In the genomic region with DNA sequence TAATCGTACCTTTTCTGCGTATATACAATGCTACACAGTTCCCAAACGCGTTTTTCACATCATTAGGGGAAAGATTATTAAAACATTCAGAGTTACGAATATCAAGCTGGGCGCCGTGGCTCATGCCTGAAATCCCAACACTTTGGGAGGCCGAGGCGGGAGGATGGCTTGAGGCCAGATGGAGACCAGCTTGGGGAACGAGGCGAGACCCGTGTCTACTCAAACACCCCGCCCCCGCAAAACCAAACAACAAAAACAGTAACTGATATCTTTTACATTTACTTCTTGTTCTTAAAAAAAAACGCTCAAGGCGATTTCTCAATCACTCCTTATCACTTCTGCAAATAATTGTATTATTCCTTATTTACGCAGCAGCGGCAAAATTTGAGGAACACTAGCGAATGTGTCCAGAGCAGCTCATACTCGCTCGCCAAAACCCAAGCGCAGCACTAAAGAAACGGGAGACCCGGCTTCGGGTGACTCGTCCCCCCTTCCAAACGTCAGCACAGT, we compare ENCODE assay signal across 9 cellular contexts. TPM values are rescaled to one million over a fixed set of nuclear protein-coding genes. Genes with fewer than 3 reads are reported as not detected.
DNase-seq lines count a peak whose midpoint lies in the region; ATAC-seq and TF ChIP-seq lines count a peak whose summit lies in the region.
"Had no signal": no experiment of that assay in that cellular context is flagged by ENCODE, and none has a peak within 500 bp of the region (broad histone marks: within the 10 kb centered on the region; RNA-seq: fewer than 3 reads in every experiment).

No MANE protein-coding gene starts in this region.

- peak overlapping the region; percentile 93 to 99 (median 95) for H3K27ac ChIP-seq in upper lobe of left lung

- H3K4me1 ChIP-seq in upper lobe of left lung: peaks cover 24 to 48% (median 26%) of the 10 kb centered on the region in 4 donors

- H3K4me1 Mint-ChIP-seq in activated CD8-positive, alpha-beta memory T cell treated with anti-CD3 and anti-CD28 coated beads, Interleukin-2, amount 10 ng/mL, durations not matched to agents 7 days and 5 days: peaks cover 42% of the 10 kb centered on the region
- H3K4me1 Mint-ChIP-seq in MCF 10A (ENCODE audit: insufficient read depth, unreplicated experiment): peaks cover 27% of the 10 kb centered on the region

- H3K36me3 Mint-ChIP-seq in activated CD8-positive, alpha-beta memory T cell treated with anti-CD3 and anti-CD28 coated beads, Interleukin-2, amount 10 ng/mL, durations not matched to agents 7 days and 5 days: peaks cover 35% of the 10 kb centered on the region
- peaks cover 36% of the 10 kb centered on the region for H3K36me3 Mint-ChIP-seq in MCF 10A (ENCODE audit: insufficient read depth, unreplicated experiment)

- intact Hi-C loops in MCF 10A (cut with micrococcal nuclease): loop anchor here (2.0 kb wide), 1 partner anchor 101 kb away; a partner anchor contains a TSS
- intact Hi-C loops in lower leg skin (cut with DNase I; ENCODE audit: low total_unique reads): no loop called here

- no peak for TF ChIP-seq EP300 in upper lobe of left lung (IDR thresholded peaks at IDR 0.05)

- POLR2A ChIA-PET in MCF 10A (lab: Yijun Ruan, JAX): interaction anchor here (0.6 to 7.4 kb wide), 25 partner anchors 8 to 1635 kb away, joined by 3 to 180 read pairs (median 5); a partner anchor contains a TSS

- peak overlapping the region; percentile 100 for H3K4me3 ChIP-seq in lower leg skin (ENCODE audit: low read depth, poor library complexity, severe bottlenecking)
- peak overlapping the region; percentile 70 to 97 (median 96) for H3K4me3 ChIP-seq in upper lobe of left lung

- WGBS in lower leg skin, 2 donors: 5% methylated on average over 27 of the region's 27 CpGs
- WGBS in upper lobe of left lung, 2 donors: 6 to 14% methylated on average over 24 to 27 of the region's 27 CpGs

- TSS peak; percentile 22 for BruUV-seq in MCF 10A (replicated peaks; lab: Mats Ljungman, UMichigan)

- H3K36me3 ChIP-seq in upper lobe of left lung: peaks cover 3 to 22% (median 13%) of the 10 kb centered on the region in 4 donors

- no peaks in the 10 kb centered on the region for H3K27me3 ChIP-seq in upper lobe of left lung

- peak overlapping the region; percentile 86 for H3K4me3 Mint-ChIP-seq in activated CD8-positive, alpha-beta memory T cell treated with anti-CD3 and anti-CD28 coated beads, Interleukin-2, amount 10 ng/mL, durations not matched to agents 7 days and 5 days
- peak overlapping the region; percentile 82 for H3K4me3 Mint-ChIP-seq in MCF 10A (ENCODE audit: unreplicated experiment)

- H3K27ac Mint-ChIP-seq in activated CD8-positive, alpha-beta memory T cell treated with anti-CD3 and anti-CD28 coated beads, Interleukin-2, amount 10 ng/mL, durations not matched to agents 7 days and 5 days: peak overlapping the region; percentile 94
- H3K27ac Mint-ChIP-seq in MCF 10A (ENCODE audit: low read depth, unreplicated experiment): peak overlapping the region; percentile 93

- ATAC-seq in activated CD8-positive, alpha-beta memory T cell treated with anti-CD3 and anti-CD28 coated beads, Interleukin-2, amount 10 ng/mL, durations not matched to agents 7 days and 5 days: no peak
- ATAC-seq in upper lobe of left lung (ENCODE audit: low FRiP score in 2 of 2): no peak
- no peak for ATAC-seq in HG03469 (IDR thresholded peaks at IDR 0.05; ENCODE audit: unreplicated experiment)

- TF ChIP-seq POLR2A in lower leg skin (IDR thresholded peaks at IDR 0.05) (no peak), upper lobe of left lung (IDR thresholded peaks at IDR 0.05) (no peak)

- no peaks in the 10 kb centered on the region for H3K9me3 Mint-ChIP-seq in activated CD8-positive, alpha-beta memory T cell treated with anti-CD3 and anti-CD28 coated beads, Interleukin-2, amount 10 ng/mL, durations not matched to agents 7 days and 5 days (ENCODE audit: low read depth)
- H3K9me3 Mint-ChIP-seq in MCF 10A (ENCODE audit: unreplicated experiment): no peaks in the 10 kb centered on the region

- H3K9me3 ChIP-seq in upper lobe of left lung: no peaks in the 10 kb centered on the region

- no peak for DNase-seq in activated CD8-positive, alpha-beta memory T cell treated with anti-CD3 and anti-CD28 coated beads, Interleukin-2, amount 10 ng/mL, durations not matched to agents 7 days and 5 days
- DNase-seq in activated CD8-positive, alpha-beta memory T cell treated with anti-CD3 and anti-CD28 coated beads, Interleukin-2, amount 50 U/mL, for 4 hours: no peak
- DNase-seq in MCF 10A (ENCODE audit: unreplicated experiment): no peak
- DNase-seq in lower leg skin (ENCODE audit: low spot score in 2 of 2): no peak
- peak in 1 of 2 donors; percentile 31 for DNase-seq in upper lobe of left lung
- no peak for DNase-seq in NCI-H2196 treated with DMSO at 0.1 percent for 48 hours (lab: John Stamatoyannopoulos, UW; ENCODE audit: unreplicated experiment)
- DNase-seq in NCI-H128 (lab: John Stamatoyannopoulos, UW; ENCODE audit: unreplicated experiment): no peak
- DNase-seq: SHP77 had no signal

- no peaks in the 10 kb centered on the region for H3K27me3 Mint-ChIP-seq in activated CD8-positive, alpha-beta memory T cell treated with anti-CD3 and anti-CD28 coated beads, Interleukin-2, amount 10 ng/mL, durations not matched to agents 7 days and 5 days
- H3K27me3 Mint-ChIP-seq in MCF 10A (ENCODE audit: insufficient read depth, unreplicated experiment): no peaks in the 10 kb centered on the region

- TF ChIP-seq CTCF in MCF 10A (IDR thresholded peaks at IDR 0.05; ENCODE audit: unreplicated experiment) (no peak), lower leg skin (IDR thresholded peaks at IDR 0.05) (no peak), upper lobe of left lung (IDR thresholded peaks at IDR 0.05) (no peak)

- CTCF ChIA-PET in activated CD8-positive, alpha-beta memory T cell treated with anti-CD3 and anti-CD28 coated beads, Interleukin-2, amount 10 ng/mL, durations not matched to agents 7 days and 5 days (lab: Charles Lee): interaction anchor here (1.1 to 3.1 kb wide), 6 partner anchors 9 to 102 kb away, joined by 3 to 16 read pairs (median 7); a partner anchor contains a TSS
- CTCF ChIA-PET in MCF 10A (lab: Yijun Ruan, JAX): interaction anchor here (0.8 to 2.4 kb wide), 4 partner anchors 9 to 549 kb away, joined by 4 to 16 read pairs (median 5); a partner anchor contains a TSS

RNA-seq across cellular contexts. Expression of a gene that starts 1.2 kb away (rescaled TPM):
- 10 to 100 TPM; 30.3 to 31.3 TPM for total RNA-seq in activated CD8-positive, alpha-beta memory T cell treated with anti-CD3 and anti-CD28 coated beads, Interleukin-2, amount 10 ng/mL, durations not matched to agents 7 days and 5 days
- 28.9 and 30.0 TPM in 2 replicates for total RNA-seq in MCF 10A (2022)
- 10 to 100 TPM; 22.1 to 34.2 (median 26.7) TPM for total RNA-seq in lower leg skin
- 10 to 100 TPM; 16.3 to 41.4 (median 19.8) TPM for total RNA-seq in upper lobe of left lung

RNA-seq across cellular contexts. Expression of a gene that starts 10.8 kb away (rescaled TPM):
- total RNA-seq in activated CD8-positive, alpha-beta memory T cell treated with anti-CD3 and anti-CD28 coated beads, Interleukin-2, amount 10 ng/mL, durations not matched to agents 7 days and 5 days: 1,000 to 10,000 TPM in 1 of 2 experiments, 100 to 1,000 TPM in 1; 941 to 1,094 TPM
- total RNA-seq in MCF 10A (2022) (1,386 and 1,793 TPM in 2 replicates), lower leg skin (1,000 to 10,000 TPM in 3 of 4 donors, 100 to 1,000 TPM in 1; 995 to 1,453 (median 1,259) TPM), upper lobe of left lung (1,000 to 10,000 TPM in 1 of 6 donors, 100 to 1,000 TPM in 5; 695 to 1,240 (median 904) TPM)

RNA-seq across cellular contexts. Expression of a gene that starts 48.6 kb away (rescaled TPM):
- total RNA-seq in activated CD8-positive, alpha-beta memory T cell treated with anti-CD3 and anti-CD28 coated beads, Interleukin-2, amount 10 ng/mL, durations not matched to agents 7 days and 5 days: 10 to 100 TPM; 22.5 TPM
- total RNA-seq in MCF 10A (2022): 11.5 and 14.2 TPM in 2 replicates
- total RNA-seq in lower leg skin: 1 to 10 TPM; 6.5 to 8.3 (median 7.4) TPM
- 10 to 100 TPM in 1 of 6 donors, 1 to 10 TPM in 5; 4.7 to 14.9 (median 7.7) TPM for total RNA-seq in upper lobe of left lung
